8 cellular contexts compared by ENCODE assay signal in the genomic region with DNA sequence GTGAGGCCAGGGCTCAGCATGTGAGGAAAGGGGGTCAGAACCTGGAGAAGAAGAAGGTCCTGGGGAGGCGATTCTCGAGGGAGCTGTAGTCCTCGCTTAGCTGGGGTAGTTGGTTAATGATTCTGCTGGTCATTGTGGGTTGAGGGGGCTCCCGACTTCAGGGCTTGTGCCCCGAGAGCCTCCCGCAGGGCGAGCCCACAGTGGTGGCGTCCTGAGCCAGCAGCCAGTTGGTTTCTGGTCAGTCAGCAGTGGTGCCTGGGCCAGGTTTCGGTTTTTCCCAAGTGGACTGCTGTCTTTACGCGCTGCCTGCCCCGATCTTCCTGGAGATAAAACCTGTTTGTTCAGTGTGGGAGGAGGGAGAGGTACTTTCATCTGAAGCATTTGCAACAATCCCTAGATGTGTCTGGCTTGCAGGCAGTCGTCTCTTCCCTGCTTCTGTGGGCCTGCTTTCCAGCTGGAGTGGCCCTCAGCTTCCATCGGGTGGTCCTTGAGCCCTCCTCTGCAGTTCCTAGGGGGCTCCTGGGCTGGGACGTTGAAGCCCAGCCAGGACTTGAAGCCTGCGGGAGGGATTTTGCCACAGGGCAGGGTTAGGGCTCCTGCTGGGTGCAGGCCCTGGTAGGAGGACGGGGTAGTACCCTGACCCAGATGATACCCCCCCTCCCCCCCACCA. TPM values are rescaled to one million over a fixed set of nuclear protein-coding genes. Genes with fewer than 3 reads are reported as not detected.
DNase-seq lines count a peak whose midpoint lies in the region; ATAC-seq, FAIRE-seq and TF ChIP-seq lines count a peak whose summit lies in the region.

No MANE protein-coding gene starts in this region.

- DNase-seq in DMS79 treated with DMSO at 0.1 percent for 48 hours (lab: John Stamatoyannopoulos, UW) (peak; percentile 24), Panc1 (ENCODE audit: low read depth, low spot score) (no peak), esophagus squamous epithelium (lab: John Stamatoyannopoulos, UW) (no peak), progenitor cell of endocrine pancreas (ENCODE audit: low spot score, unreplicated experiment) (no peak), hypothalamus (lab: John Stamatoyannopoulos, UW) (no peak), middle frontal gyrus (ENCODE audit: extremely low spot score, low spot score) (no peak), urothelium cell line (ENCODE audit: low spot score) (no peak), cerebellar nuclear complex (lab: John Stamatoyannopoulos, UW) (no peak)

- H3K27ac ChIP-seq in Panc1 (ENCODE audit: low read length) = peak overlapping the region; percentile 89
- H3K27ac ChIP-seq in esophagus squamous epithelium = peak overlapping the region; percentile 95 to 100 (median 100)

- FAIRE-seq in urothelium cell line (lab: Jason Lieb, UNC) = no peak

- peak overlapping the region; percentile 85 for H3K4me3 Mint-ChIP-seq in progenitor cell of endocrine pancreas (ENCODE audit: low read depth)

- CTCF ChIA-PET in Panc1 (lab: Charles Lee) = interaction anchor here (0.6 kb wide), 1 partner anchor 9 kb away, joined by 10 read pairs; no protein-coding TSS in a partner anchor

- H3K27me3 ChIP-seq in Panc1 (ENCODE audit: control insufficient read depth, insufficient read depth, low read length) = no peaks in the 10 kb centered on the region
- H3K27me3 ChIP-seq in esophagus squamous epithelium = no peaks in the 10 kb centered on the region

- no TSS peak for BruUV-seq in Panc1 (replicated peaks; lab: Mats Ljungman, UMichigan)

- no peak for ATAC-seq in Panc1

- peaks cover 13% of the 10 kb centered on the region for H3K36me3 ChIP-seq in Panc1 (ENCODE audit: control insufficient read depth, insufficient read depth, low read length)
- H3K36me3 ChIP-seq in esophagus squamous epithelium = peaks cover 20 to 62% (median 22%) of the 10 kb centered on the region in 3 donors

- no peak for TF ChIP-seq POLR2A in esophagus squamous epithelium (IDR thresholded peaks at IDR 0.05)

- POLR2A ChIA-PET in Panc1 (lab: Charles Lee) = no interaction called here

- peaks cover 15% of the 10 kb centered on the region for H3K36me3 Mint-ChIP-seq in progenitor cell of endocrine pancreas (ENCODE audit: insufficient read depth)

- TF ChIP-seq CTCF in Panc1 (IDR thresholded peaks at IDR 0.05) = no peak
- TF ChIP-seq CTCF in esophagus squamous epithelium (IDR thresholded peaks at IDR 0.05) = no peak
- TF ChIP-seq CTCF in progenitor cell of endocrine pancreas (IDR thresholded peaks at IDR 0.05; ENCODE audit: unreplicated experiment) = no peak

- H3K4me1 Mint-ChIP-seq in progenitor cell of endocrine pancreas (ENCODE audit: low read depth) = peaks cover 34% of the 10 kb centered on the region

- no peaks in the 10 kb centered on the region for H3K27me3 Mint-ChIP-seq in progenitor cell of endocrine pancreas

- no peaks in the 10 kb centered on the region for H3K9me3 Mint-ChIP-seq in progenitor cell of endocrine pancreas (ENCODE audit: low read depth)

- peak overlapping the region; percentile 95 for H3K27ac Mint-ChIP-seq in progenitor cell of endocrine pancreas

- H3K4me3 ChIP-seq in Panc1 (ENCODE audit: low read depth in 2 of 2, low read length in 2 of 2) = peak overlapping the region; percentile 82 to 87
- peak overlapping the region; percentile 13 to 99 (median 70) for H3K4me3 ChIP-seq in esophagus squamous epithelium

- H3K4me1 ChIP-seq in Panc1 (ENCODE audit: control insufficient read depth, insufficient read depth, low read length) (peaks cover 18% of the 10 kb centered on the region), esophagus squamous epithelium (peaks cover 60 to 86% (median 62%) of the 10 kb centered on the region in 3 donors)

- 0 to 19% methylated on average over 4 to 9 of the region's 17 CpGs for WGBS in esophagus squamous epithelium, 2 donors

- intact Hi-C loops in Panc1 (cut with micrococcal nuclease; ENCODE audit: unreplicated experiment) = no loop called here
- intact Hi-C loops in esophagus squamous epithelium (cut with DNase I) = no loop called here

- no peaks in the 10 kb centered on the region for H3K9me3 ChIP-seq in Panc1 (ENCODE audit: control insufficient read depth, insufficient read depth, low read depth, low read length)
- no peaks in the 10 kb centered on the region for H3K9me3 ChIP-seq in esophagus squamous epithelium

- in situ Hi-C loops in Panc1 (cut with HindIII; ENCODE audit: low pct_unique_long_range_greater_than_20kb, low sequenced_read_pairs) = no loop called here

RNA-seq across cellular contexts. Expression of a gene that starts 3.2 kb away (rescaled TPM):
- 515 TPM for total RNA-seq in Panc1 (2021; ENCODE audit: unreplicated experiment)
- 590 TPM for polyA plus RNA-seq in Panc1 (2012; ENCODE audit: insufficient read length)
- total RNA-seq in esophagus squamous epithelium = 100 to 1,000 TPM; 139 to 167 (median 156) TPM
- total RNA-seq in progenitor cell of endocrine pancreas = 497 and 500 TPM in 2 replicates

RNA-seq across cellular contexts. Expression of a gene that starts 21.3 kb away (rescaled TPM):
- total RNA-seq in Panc1 (2021; ENCODE audit: unreplicated experiment) (63.7 TPM), esophagus squamous epithelium (not detected), progenitor cell of endocrine pancreas (128 and 129 TPM in 2 replicates)
- 123 TPM for polyA plus RNA-seq in Panc1 (2012; ENCODE audit: insufficient read length)

RNA-seq across cellular contexts. Expression of a gene that starts 27.1 kb away (rescaled TPM):
- total RNA-seq in Panc1 (2021; ENCODE audit: unreplicated experiment) = 5.8 TPM
- 5.9 TPM for polyA plus RNA-seq in Panc1 (2012; ENCODE audit: insufficient read length)
- not detected for total RNA-seq in esophagus squamous epithelium
- 4.8 and 5.1 TPM in 2 replicates for total RNA-seq in progenitor cell of endocrine pancreas

RNA-seq across cellular contexts. Expression of a gene that starts 40.3 kb away (rescaled TPM):
- 1.5 TPM for total RNA-seq in Panc1 (2021; ENCODE audit: unreplicated experiment)
- polyA plus RNA-seq in Panc1 (2012; ENCODE audit: insufficient read length) = 2.6 TPM
- total RNA-seq in esophagus squamous epithelium = not detected
- not detected in 2 replicates for total RNA-seq in progenitor cell of endocrine pancreas

RNA-seq across cellular contexts. Expression of a gene that starts 49.6 kb away (rescaled TPM):
- total RNA-seq in Panc1 (2021; ENCODE audit: unreplicated experiment) = 5.8 TPM
- 4.3 TPM for polyA plus RNA-seq in Panc1 (2012; ENCODE audit: insufficient read length)
- 1 to 10 TPM in 2 of 4 donors, under 1 TPM in 1, not detected in 1; 0.11 to 1.3 (median 1.0) TPM for total RNA-seq in esophagus squamous epithelium
- total RNA-seq in progenitor cell of endocrine pancreas = 1.1 and 2.5 TPM in 2 replicates

Comparison
In these comparisons a context has a peak if more than half of its experiments do, and no peak if none do; other contexts are left out.
1. RNA of a gene that starts 21.3 kb away (total RNA-seq): 128 to 129 TPM in progenitor cell of endocrine pancreas and 63.7 TPM in Panc1 (single experiment); not detected in esophagus squamous epithelium; every median in the first group is over 10 times any median in the second.